In the genomic region with DNA sequence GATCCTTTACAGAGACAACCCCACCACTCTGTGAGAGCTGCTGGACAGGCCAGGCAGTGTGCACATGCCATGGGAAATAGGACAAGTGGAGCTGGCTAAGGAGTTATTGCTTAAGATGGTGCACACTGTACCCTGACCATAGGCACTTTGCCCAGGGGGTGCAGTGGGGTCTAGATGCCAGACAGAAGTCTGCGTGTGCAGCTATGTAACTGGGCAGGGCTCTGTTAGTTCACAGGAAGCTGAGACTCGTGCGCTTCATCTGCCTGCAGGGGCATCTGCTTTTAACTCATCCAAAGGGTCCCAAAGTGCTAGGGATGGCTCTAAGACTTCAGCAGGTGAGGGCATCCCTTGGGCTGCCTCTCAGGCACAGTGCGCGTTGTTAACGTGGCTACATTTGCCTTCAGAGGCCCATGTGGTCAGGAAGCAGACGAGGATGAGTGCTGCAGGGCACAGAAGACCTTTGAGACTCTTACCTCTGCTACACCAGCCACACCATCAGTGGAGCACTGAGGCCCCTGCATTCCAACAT, we compare ENCODE assay signal across 1 cellular context.
TF ChIP-seq lines count a peak whose summit lies in the region.

No MANE protein-coding gene starts in this region.

TF ChIP-seq in GM23338, 12 proteins besides CTCF, POLR2A, EP300 and RAD21:
- TF ChIP-seq POLR2AphosphoS5 (IDR thresholded peaks at IDR 0.05; ENCODE audit: low read depth) (no peak), ZNF114 (CRISPR knock-in tag; IDR thresholded peaks at IDR 0.05) (no peak), CREB1 (CRISPR knock-in tag; IDR thresholded peaks at IDR 0.05; ENCODE audit: low read depth) (no peak)
- TF ChIP-seq, protein P1, sequence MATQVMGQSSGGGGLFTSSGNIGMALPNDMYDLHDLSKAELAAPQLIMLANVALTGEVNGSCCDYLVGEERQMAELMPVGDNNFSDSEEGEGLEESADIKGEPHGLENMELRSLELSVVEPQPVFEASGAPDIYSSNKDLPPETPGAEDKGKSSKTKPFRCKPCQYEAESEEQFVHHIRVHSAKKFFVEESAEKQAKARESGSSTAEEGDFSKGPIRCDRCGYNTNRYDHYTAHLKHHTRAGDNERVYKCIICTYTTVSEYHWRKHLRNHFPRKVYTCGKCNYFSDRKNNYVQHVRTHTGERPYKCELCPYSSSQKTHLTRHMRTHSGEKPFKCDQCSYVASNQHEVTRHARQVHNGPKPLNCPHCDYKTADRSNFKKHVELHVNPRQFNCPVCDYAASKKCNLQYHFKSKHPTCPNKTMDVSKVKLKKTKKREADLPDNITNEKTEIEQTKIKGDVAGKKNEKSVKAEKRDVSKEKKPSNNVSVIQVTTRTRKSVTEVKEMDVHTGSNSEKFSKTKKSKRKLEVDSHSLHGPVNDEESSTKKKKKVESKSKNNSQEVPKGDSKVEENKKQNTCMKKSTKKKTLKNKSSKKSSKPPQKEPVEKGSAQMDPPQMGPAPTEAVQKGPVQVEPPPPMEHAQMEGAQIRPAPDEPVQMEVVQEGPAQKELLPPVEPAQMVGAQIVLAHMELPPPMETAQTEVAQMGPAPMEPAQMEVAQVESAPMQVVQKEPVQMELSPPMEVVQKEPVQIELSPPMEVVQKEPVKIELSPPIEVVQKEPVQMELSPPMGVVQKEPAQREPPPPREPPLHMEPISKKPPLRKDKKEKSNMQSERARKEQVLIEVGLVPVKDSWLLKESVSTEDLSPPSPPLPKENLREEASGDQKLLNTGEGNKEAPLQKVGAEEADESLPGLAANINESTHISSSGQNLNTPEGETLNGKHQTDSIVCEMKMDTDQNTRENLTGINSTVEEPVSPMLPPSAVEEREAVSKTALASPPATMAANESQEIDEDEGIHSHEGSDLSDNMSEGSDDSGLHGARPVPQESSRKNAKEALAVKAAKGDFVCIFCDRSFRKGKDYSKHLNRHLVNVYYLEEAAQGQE (IDR thresholded peaks at IDR 0.05; ENCODE audit: unreplicated experiment), result no peak
TF ChIP-seq in GM23338: peak in this region for 0.
